In genomic region chr3:108117245-108117644, GRCh38 we compare ENCODE assay signal across 13 cellular contexts. TPM values are rescaled to one million over a fixed set of nuclear protein-coding genes. Genes with fewer than 3 reads are reported as not detected.
DNase-seq lines count a peak whose midpoint lies in the region; ATAC-seq, FAIRE-seq and TF ChIP-seq lines count a peak whose summit lies in the region.
"Had no signal": no experiment of that assay in that cellular context is flagged by ENCODE, and none has a peak within 500 bp of the region (broad histone marks: within the 10 kb centered on the region; RNA-seq: fewer than 3 reads in every experiment).

No MANE protein-coding gene starts in this region.

- FAIRE-seq in small intestine (lab: Jason Lieb, UNC), result no peak
- FAIRE-seq: astrocyte had no signal

- no peak overlapping the region for H3K27ac ChIP-seq in mammary epithelial cell (ENCODE audit: insufficient read depth, low read depth, low read length)
- H3K27ac ChIP-seq in MM.1S (ENCODE audit: low read length), result no peak overlapping the region
- no peak overlapping the region for H3K27ac ChIP-seq in vagina
- H3K27ac ChIP-seq in small intestine (ENCODE audit: low read depth in 1 of 2, low read length in 1 of 2), result no peak overlapping the region

- no peaks in the 10 kb centered on the region for H3K27me3 Mint-ChIP-seq in activated T-cell treated with anti-CD3 and anti-CD28 coated beads, Interleukin-2, amount 50 U/mL, for 72 hours (ENCODE audit: low read depth)
- no peaks in the 10 kb centered on the region for H3K27me3 Mint-ChIP-seq in stimulated activated naive CD8-positive, alpha-beta T cell treated with anti-CD3 and anti-CD28 coated beads, Interleukin-15, amount 100 ng/mL, for 72 hours

- dilution Hi-C loops in mammary epithelial cell (cut with HindIII; ENCODE audit: low sequenced_read_pairs), result no loop called here

- H3K27me3 ChIP-seq in mammary epithelial cell (ENCODE audit: insufficient read depth, low read length) (no peaks in the 10 kb centered on the region), MM.1S (replicated peaks; ENCODE audit: insufficient read depth, low read length) (no peaks in the 10 kb centered on the region), vagina (no peaks in the 10 kb centered on the region), small intestine (ENCODE audit: control insufficient read depth in 2 of 2, insufficient read depth in 2 of 2, low read length in 2 of 2) (peaks cover 0 to 2% of the 10 kb centered on the region in 2 donors)

- H3K36me3 ChIP-seq in mammary epithelial cell (ENCODE audit: insufficient read depth, low read length) (no peaks in the 10 kb centered on the region), MM.1S (replicated peaks; ENCODE audit: insufficient read depth, low read length) (no peaks in the 10 kb centered on the region), vagina (no peaks in the 10 kb centered on the region), small intestine (ENCODE audit: control insufficient read depth in 2 of 2, insufficient read depth in 2 of 2, low read length in 2 of 2) (no peaks in the 10 kb centered on the region)

- TF ChIP-seq CTCF in mammary epithelial cell (conservative IDR thresholded peaks at IDR 0.05 in 1 of 2, IDR thresholded peaks at IDR 0.05 in 1 of 2; ENCODE audit: extremely low read depth in 1 of 2, insufficient read depth in 1 of 2, low read depth in 1 of 2, low read length in 2 of 2) (no peak), MM.1S (IDR thresholded peaks at IDR 0.05; ENCODE audit: low read length) (no peak), vagina (IDR thresholded peaks at IDR 0.05) (no peak)

- peak; percentile 48 to 60 for ATAC-seq in activated T-cell treated with anti-CD3 and anti-CD28 coated beads, Interleukin-2, amount 50 U/mL, for 72 hours (replicated peaks in 1 of 2)
- peak; percentile 48 for ATAC-seq in stimulated activated naive CD8-positive, alpha-beta T cell treated with anti-CD3 and anti-CD28 coated beads, Interleukin-15, amount 100 ng/mL, for 72 hours
- ATAC-seq: GM23338 had no signal

- H3K4me1 Mint-ChIP-seq in activated T-cell treated with anti-CD3 and anti-CD28 coated beads, Interleukin-2, amount 50 U/mL, for 72 hours (ENCODE audit: low read depth), result peaks cover 41% of the 10 kb centered on the region
- peaks cover 46% of the 10 kb centered on the region for H3K4me1 Mint-ChIP-seq in stimulated activated naive CD8-positive, alpha-beta T cell treated with anti-CD3 and anti-CD28 coated beads, Interleukin-15, amount 100 ng/mL, for 72 hours

- no peaks in the 10 kb centered on the region for H3K79me2 ChIP-seq in mammary epithelial cell (ENCODE audit: insufficient read depth, low read length)
- H3K79me2 ChIP-seq in MM.1S (ENCODE audit: low read length), result no peaks in the 10 kb centered on the region

- peaks cover 0 to 3% of the 10 kb centered on the region in 2 donors for H3K36me3 Mint-ChIP-seq in activated T-cell treated with anti-CD3 and anti-CD28 coated beads, Interleukin-2, amount 50 U/mL, for 72 hours (ENCODE audit: insufficient read depth in 2 of 2)

- peak overlapping the region; percentile 34 for H3K27ac Mint-ChIP-seq in activated T-cell treated with anti-CD3 and anti-CD28 coated beads, Interleukin-2, amount 50 U/mL, for 72 hours
- peak overlapping the region in 1 of 2 donors; percentile 43 for H3K27ac Mint-ChIP-seq in stimulated activated naive CD8-positive, alpha-beta T cell treated with anti-CD3 and anti-CD28 coated beads, Interleukin-15, amount 100 ng/mL, for 72 hours
- H3K27ac Mint-ChIP-seq: GM23338 had no signal

- CTCF ChIA-PET in mammary epithelial cell (lab: Charles Lee; ENCODE audit: low non-redundant PET), result no interaction called here

- DNase-seq in activated T-cell treated with anti-CD3 and anti-CD28 coated beads, Interleukin-2, amount 50 U/mL, for 72 hours, result no peak
- DNase-seq in activated T-cell treated with anti-CD3 and anti-CD28 coated beads for 4 hours (no peak), Kasumi-1 (lab: John Stamatoyannopoulos, UW) (peak; percentile 4 to 18), mammary epithelial cell (peak; percentile 27), MM.1S (no peak), vagina (ENCODE audit: extremely low spot score in 2 of 2) (no peak), small intestine (no peak)
- DNase-seq in stimulated activated naive CD8-positive, alpha-beta T cell treated with anti-CD3 and anti-CD28 coated beads, Interleukin-15, amount 100 ng/mL, for 72 hours, result no peak
- DNase-seq: DND-41, NCI-H1092, NCI-H82 had no signal

- H3K4me1 ChIP-seq in mammary epithelial cell (ENCODE audit: insufficient read depth, low read length) (no peaks in the 10 kb centered on the region), MM.1S (ENCODE audit: low read length) (no peaks in the 10 kb centered on the region), vagina (no peaks in the 10 kb centered on the region), small intestine (ENCODE audit: control insufficient read depth in 2 of 2, insufficient read depth in 1 of 2, low read depth in 1 of 2, low read length in 1 of 2) (no peaks in the 10 kb centered on the region)

- H3K4me2 ChIP-seq in mammary epithelial cell (ENCODE audit: insufficient read depth, low read depth, low read length), result no peak overlapping the region
- no peak overlapping the region for H3K4me2 ChIP-seq in MM.1S (ENCODE audit: low read depth, low read length)
- H3K4me2 ChIP-seq: GM23338 had no signal

- H3K9ac ChIP-seq in mammary epithelial cell (ENCODE audit: insufficient read depth, low read length) (no peak overlapping the region), MM.1S (ENCODE audit: low read length) (no peak overlapping the region)

- WGBS in mammary epithelial cell (ENCODE audit: low coverage, missing lambda C conversion rate), result 17% methylated on average over 4 of the region's 4 CpGs
- WGBS in small intestine, 3 donors, result 72 to 82% (median 79%) methylated on average over 4 of the region's 4 CpGs

- H3K4me3 ChIP-seq in mammary epithelial cell (replicated peaks in 1 of 3; ENCODE audit: insufficient read depth in 1 of 3, low read depth in 2 of 3, low read length in 3 of 3) (no peak overlapping the region), MM.1S (ENCODE audit: low read length) (no peak overlapping the region), vagina (no peak overlapping the region), small intestine (ENCODE audit: low read depth in 1 of 2, low read length in 2 of 2) (no peak overlapping the region)
- H3K4me3 ChIP-seq: GM23338 had no signal

- no peaks in the 10 kb centered on the region for H3F3A ChIP-seq in MM.1S (ENCODE audit: insufficient read depth, low read length)

- in situ Hi-C loops in mammary epithelial cell (cut with MboI; ENCODE audit: low sequenced_read_pairs in 2 of 2), result no loop called here

- no peak for TF ChIP-seq POLR2A in vagina (IDR thresholded peaks at IDR 0.05)

- no peaks in the 10 kb centered on the region for H3K9me2 ChIP-seq in MM.1S (replicated peaks; ENCODE audit: insufficient read depth, low read length)

- H3K9me3 Mint-ChIP-seq in activated T-cell treated with anti-CD3 and anti-CD28 coated beads, Interleukin-2, amount 50 U/mL, for 72 hours, result no peaks in the 10 kb centered on the region
- H3K9me3 Mint-ChIP-seq in stimulated activated naive CD8-positive, alpha-beta T cell treated with anti-CD3 and anti-CD28 coated beads, Interleukin-15, amount 100 ng/mL, for 72 hours, result peaks cover 0 to 11% of the 10 kb centered on the region in 2 donors
- H3K9me3 Mint-ChIP-seq: GM23338 had no signal

- H2AFZ ChIP-seq in mammary epithelial cell (ENCODE audit: low read depth, low read length), result no peak overlapping the region
- H2AFZ ChIP-seq in MM.1S (ENCODE audit: low read length), result no peak overlapping the region
- H2AFZ ChIP-seq: GM23338 had no signal

- H3K4me3 Mint-ChIP-seq in activated T-cell treated with anti-CD3 and anti-CD28 coated beads, Interleukin-2, amount 50 U/mL, for 72 hours, result no peak overlapping the region
- H3K4me3 Mint-ChIP-seq in stimulated activated naive CD8-positive, alpha-beta T cell treated with anti-CD3 and anti-CD28 coated beads, Interleukin-15, amount 100 ng/mL, for 72 hours, result no peak overlapping the region
- H3K4me3 Mint-ChIP-seq: GM23338 had no signal

- intact Hi-C loops in mammary epithelial cell (cut with micrococcal nuclease), result no loop called here
- intact Hi-C loops in vagina (cut with DNase I), result no loop called here

- H4K20me1 ChIP-seq in mammary epithelial cell (ENCODE audit: insufficient read depth, low read length), result no peaks in the 10 kb centered on the region
- no peaks in the 10 kb centered on the region for H4K20me1 ChIP-seq in MM.1S (ENCODE audit: insufficient read depth, low read length)

- no peaks in the 10 kb centered on the region for H3K9me3 ChIP-seq in mammary epithelial cell (replicated peaks; ENCODE audit: insufficient read depth, low read length)
- H3K9me3 ChIP-seq in MM.1S (replicated peaks; ENCODE audit: insufficient read depth, low read length), result no peaks in the 10 kb centered on the region
- no peaks in the 10 kb centered on the region for H3K9me3 ChIP-seq in vagina
- no peaks in the 10 kb centered on the region for H3K9me3 ChIP-seq in small intestine (ENCODE audit: control insufficient read depth, low read depth)

- BruUV-seq in mammary epithelial cell (replicated peaks; lab: Mats Ljungman, UMichigan), result no TSS peak

RNA-seq across cellular contexts. Expression of gene CD47, which starts 26.4 kb away (rescaled TPM):
- total RNA-seq in activated T-cell treated with anti-CD3 and anti-CD28 coated beads, Interleukin-2, amount 50 U/mL, for 72 hours, result 100 to 1,000 TPM; 139 to 153 TPM
- total RNA-seq in mammary epithelial cell (10 to 100 TPM; 65.0 to 68.5 TPM), vagina (51.3 TPM)
- polyA plus RNA-seq in mammary epithelial cell (34.4 TPM), small intestine (10 to 100 TPM; 18.9 to 67.2 (median 29.1) TPM)
- polyA minus RNA-seq in mammary epithelial cell, result 34.3 TPM

Comparison
In these comparisons a context has a peak if more than half of its experiments do, and no peak if none do; other contexts are left out.
1. DNase-seq: peak in Kasumi-1 (2 of 2) and mammary epithelial cell (single experiment); none in activated T-cell treated with anti-CD3 and anti-CD28 coated beads, Interleukin-2, amount 50 U/mL, for 72 hours (0 of 2), activated T-cell treated with anti-CD3 and anti-CD28 coated beads for 4 hours (single experiment), stimulated activated naive CD8-positive, alpha-beta T cell treated with anti-CD3 and anti-CD28 coated beads, Interleukin-15, amount 100 ng/mL, for 72 hours (0 of 2), MM.1S (single experiment), vagina (0 of 2) and small intestine (single experiment).